ENCODE assay signal across 9 cellular contexts in the genomic region with DNA sequence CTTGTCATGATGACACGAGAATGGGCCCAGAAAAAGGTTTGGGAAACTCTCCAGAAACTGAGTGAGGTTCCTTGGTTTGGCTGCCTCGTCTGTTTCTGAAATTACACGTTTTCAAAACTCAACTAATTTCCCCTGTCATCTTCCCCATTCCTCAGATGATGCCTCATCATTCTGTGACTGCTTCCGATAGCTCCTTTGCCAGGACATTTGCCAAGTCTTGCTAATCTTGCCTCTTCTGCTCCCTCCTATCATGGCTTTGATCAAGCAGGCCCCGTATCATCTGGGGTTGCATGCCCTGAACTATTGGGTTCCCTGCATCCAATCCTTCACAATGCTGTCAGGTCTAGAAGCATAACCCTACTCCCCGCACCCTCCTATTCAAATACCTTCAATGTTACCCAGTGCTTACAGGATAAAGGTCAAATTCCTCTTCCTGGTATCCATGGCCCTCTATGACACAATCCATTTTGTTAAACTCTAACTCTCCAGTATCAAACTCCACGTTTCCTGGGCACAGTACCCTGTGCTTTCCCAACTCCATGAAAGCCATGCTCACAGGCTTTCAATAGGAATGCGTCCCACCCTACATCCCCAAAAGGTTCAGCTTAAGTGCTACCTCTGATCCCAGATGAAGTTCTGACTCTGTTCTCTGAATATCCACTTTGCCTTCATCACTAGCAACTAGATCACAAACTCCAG. TPM values are rescaled to one million over a fixed set of nuclear protein-coding genes. Genes with fewer than 3 reads are reported as not detected.
DNase-seq lines count a peak whose midpoint lies in the region; ATAC-seq and TF ChIP-seq lines count a peak whose summit lies in the region.
"Had no signal": no experiment of that assay in that cellular context is flagged by ENCODE, and none has a peak within 500 bp of the region (broad histone marks: within the 10 kb centered on the region; RNA-seq: fewer than 3 reads in every experiment).

No MANE protein-coding gene starts in this region.

- POLR2A ChIA-PET in PC-3 (lab: Charles Lee; ENCODE audit: unreplicated experiment): no interaction called here

- H3K4me3 Mint-ChIP-seq in T-helper 2 cell treated with Interferon-gamma antibody and Interleukin-4, amounts not matched to agents 5 μg/mL and 100 μg/mL, for 36 hours: no peak overlapping the region

- TF ChIP-seq CTCF in PC-3 (conservative IDR thresholded peaks at IDR 0.05; ENCODE audit: low read depth, low read length): no peak
- no peak for TF ChIP-seq CTCF in epithelial cell of esophagus (IDR thresholded peaks at IDR 0.05; ENCODE audit: insufficient read depth, low read depth, low read length, missing control alignments)
- no peak for TF ChIP-seq CTCF in mucosa of descending colon (IDR thresholded peaks at IDR 0.05)

- H3K36me3 Mint-ChIP-seq in T-helper 2 cell treated with Interferon-gamma antibody and Interleukin-4, amounts not matched to agents 5 μg/mL and 100 μg/mL, for 36 hours (ENCODE audit: low read depth): peaks cover 67% of the 10 kb centered on the region

- H3K4me3 ChIP-seq in PC-3 (ENCODE audit: low read length) (no peak overlapping the region), epithelial cell of esophagus (ENCODE audit: low read length) (no peak overlapping the region), mucosa of descending colon (no peak overlapping the region)

- H3K27ac ChIP-seq in PC-3 (ENCODE audit: low read length) (peak overlapping the region; percentile 74), substantia nigra (ENCODE audit: low read depth, low read length, poor library complexity, severe bottlenecking) (no peak overlapping the region)

- BruUV-seq in PC-3 (replicated peaks; lab: Mats Ljungman, UMichigan): no TSS peak

- no peaks in the 10 kb centered on the region for H3K9me3 Mint-ChIP-seq in T-helper 2 cell treated with Interferon-gamma antibody and Interleukin-4, amounts not matched to agents 5 μg/mL and 100 μg/mL, for 36 hours

- H3K9me2 ChIP-seq in PC-3 (replicated peaks; ENCODE audit: low read length): no peaks in the 10 kb centered on the region

- H3K36me3 ChIP-seq in PC-3 (ENCODE audit: low read depth, low read length) (peaks cover 43% of the 10 kb centered on the region), mucosa of descending colon (ENCODE audit: low read depth) (peaks cover 17% of the 10 kb centered on the region)

- no peak overlapping the region for H2AFZ ChIP-seq in PC-3 (ENCODE audit: low read length)

- intact Hi-C loops in PC-3 (cut with micrococcal nuclease): loop anchor here (10.0 kb wide), 1 partner anchor 261 kb away; no protein-coding TSS in a partner anchor
- intact Hi-C loops in mucosa of descending colon (cut with DNase I, micrococcal nuclease): no loop called here

- no peaks in the 10 kb centered on the region for H3K4me1 Mint-ChIP-seq in T-helper 2 cell treated with Interferon-gamma antibody and Interleukin-4, amounts not matched to agents 5 μg/mL and 100 μg/mL, for 36 hours (ENCODE audit: low read depth)

- no peak overlapping the region; the same call in 1 of the 2 replicates for H3K9ac ChIP-seq in PC-3 (ENCODE audit: low read length)

- ATAC-seq in PC-3 (peak; percentile 22), mucosa of descending colon (peak; percentile 95), GM21528 (IDR thresholded peaks at IDR 0.05; ENCODE audit: low FRiP score, unreplicated experiment) (no peak)

- H3K27me3 ChIP-seq in PC-3 (ENCODE audit: low read length): no peaks in the 10 kb centered on the region

- H3K27me3 Mint-ChIP-seq in T-helper 2 cell treated with Interferon-gamma antibody and Interleukin-4, amounts not matched to agents 5 μg/mL and 100 μg/mL, for 36 hours (ENCODE audit: low read depth): no peaks in the 10 kb centered on the region

- H3K79me2 ChIP-seq in PC-3 (ENCODE audit: low read length): no peaks in the 10 kb centered on the region

- H3K27ac Mint-ChIP-seq in T-helper 2 cell treated with Interferon-gamma antibody and Interleukin-4, amounts not matched to agents 5 μg/mL and 100 μg/mL, for 36 hours: no peak overlapping the region

- H3K4me2 ChIP-seq in PC-3 (ENCODE audit: low read length): peak overlapping the region; percentile 13; the same call in 1 of the 2 replicates

- H3K4me1 ChIP-seq in PC-3 (ENCODE audit: insufficient read depth, low read length): peaks cover 28% of the 10 kb centered on the region
- H3K4me1 ChIP-seq in mucosa of descending colon (ENCODE audit: low read depth): peaks cover 14% of the 10 kb centered on the region

- CTCF ChIA-PET in PC-3 (lab: Charles Lee): no interaction called here

- H3K9me3 ChIP-seq in PC-3 (ENCODE audit: low read length) (no peaks in the 10 kb centered on the region), mucosa of descending colon (no peaks in the 10 kb centered on the region)

- DNase-seq in AG20443 (ENCODE audit: low spot score) (peak; percentile 80), PC-3 (peak; percentile 59), epithelial cell of esophagus (ENCODE audit: low read depth) (peak; percentile 62), mucosa of descending colon (peak in 1 of 3 donors; percentile 18), inferior parietal cortex (ENCODE audit: extremely low spot score) (no peak), substantia nigra (lab: John Stamatoyannopoulos, UW) (no peak)
- no peak for DNase-seq in T-helper 2 cell treated with Interferon-gamma antibody and Interleukin-4, amounts not matched to agents 5 μg/mL and 100 μg/mL, for 36 hours (ENCODE audit: low spot score)
- DNase-seq: NCI-H1694 treated with DMSO at 0.1 percent for 48 hours had no signal

- H3F3A ChIP-seq in PC-3 (ENCODE audit: low read length, unreplicated experiment): peaks cover 8% of the 10 kb centered on the region

- no peaks in the 10 kb centered on the region for H4K20me1 ChIP-seq in PC-3 (ENCODE audit: low read length)

RNA-seq across cellular contexts. Expression of gene TMEM200B, which starts 22.2 kb away (rescaled TPM):
- 9.0 and 9.3 TPM in 2 replicates for total RNA-seq in PC-3 (2014; rRNA removed)
- 10 to 100 TPM in 1 of 3 donors, 1 to 10 TPM in 1, under 1 TPM in 1; 0.90 to 33.9 (median 3.9) TPM for total RNA-seq in mucosa of descending colon

RNA-seq across cellular contexts. Expression of gene SRSF4, which starts 35.8 kb away (rescaled TPM):
- total RNA-seq in PC-3 (2014; rRNA removed) (62.0 and 78.2 TPM in 2 replicates), mucosa of descending colon (100 to 1,000 TPM in 1 of 3 donors, 10 to 100 TPM in 2; 63.7 to 140 (median 75.2) TPM)

Comparison
In these comparisons a context has a peak if more than half of its experiments do, and no peak if none do; other contexts are left out.
1. DNase-seq: peak in AG20443 (single experiment), PC-3 (single experiment) and epithelial cell of esophagus (single experiment); none in T-helper 2 cell treated with Interferon-gamma antibody and Interleukin-4, amounts not matched to agents 5 μg/mL and 100 μg/mL, for 36 hours (single experiment), inferior parietal cortex (single experiment) and substantia nigra (0 of 49).